Comparison of ENCODE assay signal across 8 cellular contexts in the genomic region with DNA sequence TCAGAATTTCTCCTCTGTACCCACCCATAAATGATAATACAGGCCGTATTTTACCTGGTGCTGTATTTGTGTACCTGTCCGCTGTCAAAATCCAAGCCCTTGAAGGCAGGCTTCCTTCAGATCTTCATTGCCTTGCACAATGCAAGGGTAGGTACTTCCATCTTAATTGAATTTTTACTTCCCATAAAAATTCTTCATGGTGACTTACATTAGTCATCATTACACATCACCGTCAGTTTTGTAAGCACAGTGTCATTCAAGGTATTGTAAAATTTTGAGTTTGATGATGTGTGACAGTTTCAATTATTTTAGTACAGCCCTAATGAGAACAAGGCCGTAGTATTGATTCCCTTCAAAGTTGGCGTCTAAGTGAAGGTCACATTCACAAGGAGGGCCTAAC. TPM values are rescaled to one million over a fixed set of nuclear protein-coding genes. Genes with fewer than 3 reads are reported as not detected.
DNase-seq lines count a peak whose midpoint lies in the region; ATAC-seq, FAIRE-seq and TF ChIP-seq lines count a peak whose summit lies in the region.

No MANE protein-coding gene starts in this region.

- peak overlapping the region; percentile 95 for H3K4me2 ChIP-seq in Loucy (ENCODE audit: low read depth, low read length, poor library complexity, severe bottlenecking)

- no peaks in the 10 kb centered on the region for H3K27me3 ChIP-seq in Loucy (ENCODE audit: insufficient read depth, low read length, poor library complexity, severe bottlenecking)

- ATAC-seq in HG03139 (IDR thresholded peaks at IDR 0.05; ENCODE audit: unreplicated experiment): no peak

- H3K4me3 ChIP-seq in Loucy (ENCODE audit: low read length, poor library complexity, severe bottlenecking) (peak overlapping the region; percentile 90), kidney (ENCODE audit: low read length in 2 of 2) (peak overlapping the region; percentile 91 to 100)

- no peak overlapping the region for H2AFZ ChIP-seq in Loucy (ENCODE audit: low read length)

- TF ChIP-seq CTCF in Loucy (conservative IDR thresholded peaks at IDR 0.05; ENCODE audit: low read length) (no peak), kidney (IDR thresholded peaks at IDR 0.05; ENCODE audit: borderline replicate concordance, extremely low read depth, insufficient read depth) (no peak)

- peaks cover 41% of the 10 kb centered on the region for H3K79me2 ChIP-seq in Loucy (ENCODE audit: insufficient read depth, low read length)

- H3K4me1 ChIP-seq in Loucy (ENCODE audit: insufficient read depth, low read length, poor library complexity, severe bottlenecking) (peaks cover 28% of the 10 kb centered on the region), kidney (ENCODE audit: control insufficient read depth in 1 of 2, insufficient read depth in 1 of 2, low read depth in 1 of 2, low read length in 2 of 2) (peaks cover 0 to 11% of the 10 kb centered on the region in 2 donors)

- no peaks in the 10 kb centered on the region for H3K9me3 ChIP-seq in Loucy (ENCODE audit: insufficient read depth, low read depth, low read length)
- H3K9me3 ChIP-seq in kidney (ENCODE audit: control insufficient read depth in 1 of 2, low read length in 2 of 2): no peaks in the 10 kb centered on the region

- FAIRE-seq in kidney (lab: Jason Lieb, UNC): no peak

- H4K20me1 ChIP-seq in Loucy (ENCODE audit: insufficient read depth, low read length, poor library complexity, severe bottlenecking): peaks cover 6% of the 10 kb centered on the region

- no peaks in the 10 kb centered on the region for H3K9me2 ChIP-seq in Loucy (replicated peaks; ENCODE audit: low read depth, low read length)

- DNase-seq in Daoy (ENCODE audit: low read depth) (peak; percentile 6), amniotic epithelial cell (ENCODE audit: low read depth) (peak; percentile 33), kidney (no peak), stromal cell of bone marrow (ENCODE audit: low read depth) (peak; percentile 9)
- no peak for DNase-seq in activated CD4-positive, CD25-positive, alpha-beta regulatory T cell (lab: John Stamatoyannopoulos, UW)
- no peak for DNase-seq in stimulated activated CD4-positive, alpha-beta T cell treated with anti-CD3 and anti-CD28 coated beads, Interleukin-2, amount 100 ng/mL, for 48 hours

- peaks cover 7% of the 10 kb centered on the region; the same call in 1 of the 2 replicates for H3F3A ChIP-seq in Loucy (ENCODE audit: low read depth)

- H3K36me3 ChIP-seq in Loucy (ENCODE audit: insufficient read depth, low read length) (no peaks in the 10 kb centered on the region), kidney (ENCODE audit: control insufficient read depth in 1 of 2, insufficient read depth in 2 of 2, low read length in 2 of 2) (no peaks in the 10 kb centered on the region)

- intact Hi-C loops in kidney (cut with DNase I): no loop called here

- peak overlapping the region; percentile 98 to 99 for H3K27ac ChIP-seq in kidney (ENCODE audit: low read depth in 2 of 2, low read length in 2 of 2)

- peak overlapping the region; percentile 84 for H3K9ac ChIP-seq in Loucy (ENCODE audit: low read depth, low read length, poor library complexity, severe bottlenecking)
- H3K9ac ChIP-seq in kidney (ENCODE audit: low read length in 2 of 2): peak overlapping the region; percentile 94 to 100

RNA-seq across cellular contexts. Expression of a gene that starts 0.8 kb away (rescaled TPM):
- total RNA-seq in Daoy (2014; rRNA removed; shearing (Covaris generic)): 62.7 and 111 TPM in 2 replicates
- 61.3 TPM for total RNA-seq in kidney
- 91.7 TPM for polyA plus RNA-seq in kidney (ENCODE audit: insufficient read depth, low read depth, low replicate concordance)

Comparison
In these comparisons a context has a peak if more than half of its experiments do, and no peak if none do; other contexts are left out.
1. DNase-seq: peak in Daoy (single experiment), amniotic epithelial cell (single experiment) and stromal cell of bone marrow (single experiment); none in kidney (single experiment), activated CD4-positive, CD25-positive, alpha-beta regulatory T cell (0 of 4) and stimulated activated CD4-positive, alpha-beta T cell treated with anti-CD3 and anti-CD28 coated beads, Interleukin-2, amount 100 ng/mL, for 48 hours (0 of 2).